2 cellular contexts compared by ENCODE assay signal in genomic region chr10:5766189-5766588, GRCh38.
TF ChIP-seq lines count a peak whose summit lies in the region.

No MANE protein-coding gene starts in this region.

TF ChIP-seq in GM12891, 5 proteins besides CTCF, POLR2A, EP300 and RAD21:
- TF ChIP-seq TAF1 (IDR thresholded peaks at IDR 0.05; ENCODE audit: low read depth, low read length) (no peak), POLR2AphosphoS5 (IDR thresholded peaks at IDR 0.05; ENCODE audit: low read depth, low read length) (peak; percentile 26; the same call in 1 of the 2 replicates), SPI1 (IDR thresholded peaks at IDR 0.05; ENCODE audit: low read depth, low read length) (no peak), PAX5 (IDR thresholded peaks at IDR 0.05; ENCODE audit: insufficient read depth, low read length, severe bottlenecking) (no peak)
TF ChIP-seq in GM12891: peak in this region for 1.

TF ChIP-seq in K562, 482 proteins besides CTCF, POLR2A, EP300 and RAD21:
- TF ChIP-seq SUPT5H (IDR thresholded peaks at IDR 0.05), result 0 out of 2 replicates have a peak, but pooled peaks have one; percentile 33
- TF ChIP-seq SAP30 (IDR thresholded peaks at IDR 0.05; ENCODE audit: borderline replicate concordance, insufficient read depth, low read depth, low read length, poor library complexity, severe bottlenecking), result no peak
